In genomic region chr17:69607162-69607834, GRCh38 we compare ENCODE assay signal across 8 cellular contexts.
DNase-seq lines count a peak whose midpoint lies in the region; ATAC-seq, FAIRE-seq and TF ChIP-seq lines count a peak whose summit lies in the region.

No MANE protein-coding gene starts in this region.

- peak; percentile 95 for TF ChIP-seq RAD21 in neural cell (conservative IDR thresholded peaks at IDR 0.05)

- H3K4me3 ChIP-seq in fibroblast of the aortic adventitia (ENCODE audit: low read depth, low read length) (no peak overlapping the region), neural cell (ENCODE audit: low read length) (no peak overlapping the region)

- H3K27me3 ChIP-seq in neural cell (ENCODE audit: insufficient read depth, low read depth, low read length): no peaks in the 10 kb centered on the region

- peak overlapping the region; percentile 64 for H3K27ac ChIP-seq in neural cell (ENCODE audit: low read length)

- no peak overlapping the region for H3K4me2 ChIP-seq in neural cell (ENCODE audit: low read length)

- H2AFZ ChIP-seq in neural cell (ENCODE audit: low read depth, low read length): peak overlapping the region; percentile 1

- no peaks in the 10 kb centered on the region for H4K20me1 ChIP-seq in neural cell (ENCODE audit: insufficient read depth)

- ATAC-seq in GM18909 (IDR thresholded peaks at IDR 0.05; ENCODE audit: poor library complexity, unreplicated experiment) (peak; percentile 92), HG03066 (IDR thresholded peaks at IDR 0.05; ENCODE audit: low read depth, unreplicated experiment) (peak; percentile 81)

- no peaks in the 10 kb centered on the region for H3K79me2 ChIP-seq in neural cell (replicated peaks; ENCODE audit: insufficient read depth, low read length)

- H3K9me3 ChIP-seq in neural cell (ENCODE audit: low read length): no peaks in the 10 kb centered on the region

- TF ChIP-seq CTCF in fibroblast of the aortic adventitia (IDR thresholded peaks at IDR 0.05; ENCODE audit: insufficient read depth, low read length): peak; percentile 90
- TF ChIP-seq CTCF in neural cell (IDR thresholded peaks at IDR 0.05; ENCODE audit: poor library complexity, severe bottlenecking): peak; percentile 95

- peak; percentile 65 for FAIRE-seq in TTC549 (lab: Jason Lieb, UNC)

- H3K9me2 ChIP-seq in neural cell (ENCODE audit: insufficient read depth, low read length): no peaks in the 10 kb centered on the region

- peak overlapping the region; percentile 9 for H3K9ac ChIP-seq in neural cell (ENCODE audit: low read length)

- TF ChIP-seq EP300 in neural cell (conservative IDR thresholded peaks at IDR 0.05; ENCODE audit: poor library complexity, severe bottlenecking): peak; percentile 38

- no peaks in the 10 kb centered on the region for H3K36me3 ChIP-seq in neural cell (ENCODE audit: insufficient read depth, low read length)

- DNase-seq in CD1c-positive myeloid dendritic cell (ENCODE audit: extremely low spot score) (peak; percentile 39), NCI-H2029 (lab: John Stamatoyannopoulos, UW) (peak; percentile 17), fibroblast of the aortic adventitia (ENCODE audit: low read depth) (peak; percentile 90), activated gamma-delta T cell (lab: John Stamatoyannopoulos, UW) (no peak)

- no peaks in the 10 kb centered on the region for H3F3A ChIP-seq in neural cell (ENCODE audit: insufficient read depth, low read length, poor library complexity, severe bottlenecking)

TF ChIP-seq in neural cell, 6 proteins besides CTCF, POLR2A, EP300 and RAD21:
- TF ChIP-seq POLR2AphosphoS5 (IDR thresholded peaks at IDR 0.05): no peak
- no peak for TF ChIP-seq EZH2 (IDR thresholded peaks at IDR 0.05; ENCODE audit: borderline replicate concordance, insufficient read depth, low read length, poor library complexity, severe bottlenecking)
- TF ChIP-seq TAF1 (IDR thresholded peaks at IDR 0.05; ENCODE audit: low read depth): no peak
- peak; percentile 44 for TF ChIP-seq REST (IDR thresholded peaks at IDR 0.05; ENCODE audit: borderline replicate concordance)
- peak; percentile 32 for TF ChIP-seq MXI1 (conservative IDR thresholded peaks at IDR 0.05; ENCODE audit: poor library complexity, severe bottlenecking)
- TF ChIP-seq SMC3 (conservative IDR thresholded peaks at IDR 0.05; ENCODE audit: poor library complexity): peak; percentile 92
